In the genomic region with DNA sequence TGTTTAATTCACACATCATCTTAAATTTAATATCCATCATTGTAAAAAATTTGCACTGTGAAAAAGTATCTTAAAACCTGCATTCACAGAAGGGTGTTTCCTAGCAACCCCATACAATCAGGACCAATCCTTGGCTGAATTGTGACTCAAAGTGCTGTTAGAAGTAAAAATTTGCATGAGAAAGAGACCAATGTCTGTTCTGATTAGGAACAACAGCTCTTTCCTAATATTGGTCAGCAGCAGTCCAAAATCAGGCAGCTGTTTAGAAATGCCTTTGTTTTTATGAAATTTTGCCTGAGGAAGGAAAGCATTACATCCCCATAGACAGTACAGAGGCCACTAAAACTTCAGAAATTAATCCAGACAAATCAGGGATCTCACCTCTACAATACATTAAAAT, we compare ENCODE assay signal across 16 cellular contexts.
"Had no signal": no experiment of that assay in that cellular context is flagged by ENCODE, and none has a peak within 500 bp of the region (broad histone marks: within the 10 kb centered on the region; RNA-seq: fewer than 3 reads in every experiment).

No MANE protein-coding gene starts in this region.

- H3K36me3 ChIP-seq: sigmoid colon had no signal

- ATAC-seq: mucosa of descending colon, natural killer cell, psoas muscle had no signal

- H3K9me3 Mint-ChIP-seq: activated T-helper 2 cell treated with anti-CD3 and anti-CD28 coated beads, Interferon-gamma antibody, Interleukin-2, Interleukin-4, amounts not matched to agents 10 μg/mL and 5 μg/mL and 100 μg/mL, durations not matched to agents 14 hours and 24 hours and 36 hours; T-helper 1 cell treated with Interleukin-12 subunit alpha and Interleukin-12 subunit beta and Interleukin-4 antibody, amounts not matched to agents 30 μg/mL and 1 μg/mL, for 36 hours had no signal

- DNase-seq: activated CD4-positive, alpha-beta T cell treated with anti-CD3 and anti-CD28 coated beads, Interleukin-2, amount 50 U/mL, for 1 hour; activated naive CD4-positive, alpha-beta T cell treated with anti-CD3 and anti-CD28 coated beads, Interleukin-2, amount 10 ng/mL, durations not matched to agents 7 days and 5 days; effector memory CD4-positive, alpha-beta T cell; mammary epithelial cell; mucosa of descending colon; natural killer cell; psoas muscle; sigmoid colon; stimulated activated CD4-positive, alpha-beta T cell treated with anti-CD3 and anti-CD28 coated beads, Interleukin-2, amount 100 ng/mL, for 24 hours; stimulated activated naive CD4-positive, alpha-beta T cell; substantia nigra had no signal

- H3K4me1 ChIP-seq: psoas muscle, sigmoid colon had no signal

- H3K4me3 ChIP-seq: hepatocyte, mucosa of descending colon, psoas muscle, sigmoid colon had no signal

- H3K27me3 ChIP-seq: hepatocyte, sigmoid colon had no signal

- H3K27me3 Mint-ChIP-seq: activated naive CD4-positive, alpha-beta T cell treated with anti-CD3 and anti-CD28 coated beads, Interleukin-2, amount 10 ng/mL, durations not matched to agents 7 days and 5 days; type B pancreatic cell had no signal

- H3K27ac ChIP-seq: epithelial cell of prostate, hepatocyte, psoas muscle, sigmoid colon had no signal

- H3K36me3 Mint-ChIP-seq: activated naive CD4-positive, alpha-beta T cell treated with anti-CD3 and anti-CD28 coated beads, Interleukin-2, amount 10 ng/mL, durations not matched to agents 7 days and 5 days; natural killer cell; type B pancreatic cell had no signal

- H3K4me1 Mint-ChIP-seq: activated naive CD4-positive, alpha-beta T cell treated with anti-CD3 and anti-CD28 coated beads, Interleukin-2, amount 10 ng/mL, durations not matched to agents 7 days and 5 days; natural killer cell had no signal

- H3K9me3 ChIP-seq: mucosa of descending colon, psoas muscle, sigmoid colon had no signal

- H3K27ac Mint-ChIP-seq: activated naive CD4-positive, alpha-beta T cell treated with anti-CD3 and anti-CD28 coated beads, Interleukin-2, amount 10 ng/mL, durations not matched to agents 7 days and 5 days; activated T-helper 2 cell treated with anti-CD3 and anti-CD28 coated beads, Interferon-gamma antibody, Interleukin-2, Interleukin-4, amounts not matched to agents 10 μg/mL and 5 μg/mL and 100 μg/mL, durations not matched to agents 14 hours and 24 hours and 36 hours; natural killer cell; T-helper 1 cell treated with Interleukin-12 subunit alpha and Interleukin-12 subunit beta and Interleukin-4 antibody, amounts not matched to agents 30 μg/mL and 1 μg/mL, for 36 hours; type B pancreatic cell had no signal

- H3K4me3 Mint-ChIP-seq: activated naive CD4-positive, alpha-beta T cell treated with anti-CD3 and anti-CD28 coated beads, Interleukin-2, amount 10 ng/mL, durations not matched to agents 7 days and 5 days; natural killer cell; T-helper 1 cell treated with Interleukin-12 subunit alpha and Interleukin-12 subunit beta and Interleukin-4 antibody, amounts not matched to agents 30 μg/mL and 1 μg/mL, for 36 hours; type B pancreatic cell had no signal
